ENCODE assay signal across 16 cellular contexts in genomic region chr1:40255231-40255630, GRCh38. TPM values are rescaled to one million over a fixed set of nuclear protein-coding genes. Genes with fewer than 3 reads are reported as not detected.
DNase-seq lines count a peak whose midpoint lies in the region; ATAC-seq and TF ChIP-seq lines count a peak whose summit lies in the region.
"Had no signal": no experiment of that assay in that cellular context is flagged by ENCODE, and none has a peak within 500 bp of the region (broad histone marks: within the 10 kb centered on the region; RNA-seq: fewer than 3 reads in every experiment).

No MANE protein-coding gene starts in this region.

- H3K27ac ChIP-seq in neural progenitor cell: no peak overlapping the region

- H3K27ac Mint-ChIP-seq in natural killer cell treated with Interleukin-12 subunit alpha and Interleukin-12 subunit beta and Interleukin-15 and Interleukin-18, amount 100 ng/mL, for 72 hours: peak overlapping the region; percentile 13 to 62
- H3K27ac Mint-ChIP-seq in natural killer cell (no peak overlapping the region), neural progenitor cell (no peak overlapping the region)
- peak overlapping the region; percentile 42 for H3K27ac Mint-ChIP-seq in activated T-helper 2 cell treated with anti-CD3 and anti-CD28 coated beads, Interferon-gamma antibody, Interleukin-2, Interleukin-4, amounts not matched to agents 10 μg/mL and 5 μg/mL and 100 μg/mL, durations not matched to agents 14 hours and 24 hours and 36 hours
- no peak overlapping the region for H3K27ac Mint-ChIP-seq in stimulated activated naive CD8-positive, alpha-beta T cell treated with anti-CD3 and anti-CD28 coated beads, Interleukin-15, amount 100 ng/mL, for 72 hours
- H3K27ac Mint-ChIP-seq: B cell, HFFc6 had no signal

- H4K20me1 ChIP-seq in neural progenitor cell (ENCODE audit: low read depth): no peaks in the 10 kb centered on the region

- peak overlapping the region; percentile 24 for H3K4me3 Mint-ChIP-seq in natural killer cell treated with Interleukin-12 subunit alpha and Interleukin-12 subunit beta and Interleukin-15 and Interleukin-18, amount 100 ng/mL, for 72 hours
- H3K4me3 Mint-ChIP-seq in natural killer cell (no peak overlapping the region), neural progenitor cell (peak overlapping the region; percentile 30)
- no peak overlapping the region for H3K4me3 Mint-ChIP-seq in activated T-helper 2 cell treated with anti-CD3 and anti-CD28 coated beads, Interferon-gamma antibody, Interleukin-2, Interleukin-4, amounts not matched to agents 10 μg/mL and 5 μg/mL and 100 μg/mL, durations not matched to agents 14 hours and 24 hours and 36 hours (ENCODE audit: low read depth)
- H3K4me3 Mint-ChIP-seq in stimulated activated naive CD8-positive, alpha-beta T cell treated with anti-CD3 and anti-CD28 coated beads, Interleukin-15, amount 100 ng/mL, for 72 hours: no peak overlapping the region

- no peaks in the 10 kb centered on the region for H3K27me3 Mint-ChIP-seq in natural killer cell treated with Interleukin-12 subunit alpha and Interleukin-12 subunit beta and Interleukin-15 and Interleukin-18, amount 100 ng/mL, for 72 hours
- H3K27me3 Mint-ChIP-seq in natural killer cell (ENCODE audit: low read depth in 2 of 2) (no peaks in the 10 kb centered on the region), neural progenitor cell (ENCODE audit: insufficient read depth, low read depth) (peaks cover 2% of the 10 kb centered on the region)
- no peaks in the 10 kb centered on the region for H3K27me3 Mint-ChIP-seq in activated T-helper 2 cell treated with anti-CD3 and anti-CD28 coated beads, Interferon-gamma antibody, Interleukin-2, Interleukin-4, amounts not matched to agents 10 μg/mL and 5 μg/mL and 100 μg/mL, durations not matched to agents 14 hours and 24 hours and 36 hours (ENCODE audit: low read depth)
- H3K27me3 Mint-ChIP-seq in stimulated activated naive CD8-positive, alpha-beta T cell treated with anti-CD3 and anti-CD28 coated beads, Interleukin-15, amount 100 ng/mL, for 72 hours: no peaks in the 10 kb centered on the region
- H3K27me3 Mint-ChIP-seq: B cell; CD4-positive, alpha-beta memory T cell had no signal

- no peak overlapping the region for H3K4me2 ChIP-seq in neural progenitor cell

- H3K36me3 ChIP-seq in neural progenitor cell: no peaks in the 10 kb centered on the region

- peaks cover 4% of the 10 kb centered on the region for H3K4me1 ChIP-seq in neural progenitor cell
- H3K4me1 ChIP-seq: Caco-2 had no signal

- peaks cover 23 to 25% of the 10 kb centered on the region in 2 donors for H3K4me1 Mint-ChIP-seq in natural killer cell treated with Interleukin-12 subunit alpha and Interleukin-12 subunit beta and Interleukin-15 and Interleukin-18, amount 100 ng/mL, for 72 hours (ENCODE audit: low read depth in 2 of 2)
- H3K4me1 Mint-ChIP-seq in natural killer cell (peaks cover 25 to 26% of the 10 kb centered on the region in 2 donors), neural progenitor cell (peaks cover 14% of the 10 kb centered on the region)
- H3K4me1 Mint-ChIP-seq in activated T-helper 2 cell treated with anti-CD3 and anti-CD28 coated beads, Interferon-gamma antibody, Interleukin-2, Interleukin-4, amounts not matched to agents 10 μg/mL and 5 μg/mL and 100 μg/mL, durations not matched to agents 14 hours and 24 hours and 36 hours (ENCODE audit: low read depth): peaks cover 31% of the 10 kb centered on the region
- peaks cover 22% of the 10 kb centered on the region for H3K4me1 Mint-ChIP-seq in stimulated activated naive CD8-positive, alpha-beta T cell treated with anti-CD3 and anti-CD28 coated beads, Interleukin-15, amount 100 ng/mL, for 72 hours

- H3K27me3 ChIP-seq in neural progenitor cell: no peaks in the 10 kb centered on the region

- H3K36me3 Mint-ChIP-seq in natural killer cell treated with Interleukin-12 subunit alpha and Interleukin-12 subunit beta and Interleukin-15 and Interleukin-18, amount 100 ng/mL, for 72 hours: peaks cover 6% of the 10 kb centered on the region
- no peaks in the 10 kb centered on the region for H3K36me3 Mint-ChIP-seq in natural killer cell
- H3K36me3 Mint-ChIP-seq in activated T-helper 2 cell treated with anti-CD3 and anti-CD28 coated beads, Interferon-gamma antibody, Interleukin-2, Interleukin-4, amounts not matched to agents 10 μg/mL and 5 μg/mL and 100 μg/mL, durations not matched to agents 14 hours and 24 hours and 36 hours (ENCODE audit: low read depth): peaks cover 20% of the 10 kb centered on the region
- peaks cover 2% of the 10 kb centered on the region for H3K36me3 Mint-ChIP-seq in neural progenitor cell

- TF ChIP-seq CTCF in natural killer cell (IDR thresholded peaks at IDR 0.05) (no peak), neural progenitor cell (IDR thresholded peaks at IDR 0.05) (no peak)

- H3K9ac ChIP-seq in neural progenitor cell: no peak overlapping the region

- no peak overlapping the region for H2AFZ ChIP-seq in neural progenitor cell (replicated peaks)

- ATAC-seq in natural killer cell treated with Interleukin-12 subunit alpha and Interleukin-12 subunit beta and Interleukin-15 and Interleukin-18, amount 100 ng/mL, for 72 hours: no peak
- ATAC-seq in natural killer cell (no peak), GM18861 (IDR thresholded peaks at IDR 0.05; ENCODE audit: unreplicated experiment) (no peak)
- no peak for ATAC-seq in stimulated activated naive CD8-positive, alpha-beta T cell treated with anti-CD3 and anti-CD28 coated beads, Interleukin-15, amount 100 ng/mL, for 72 hours

- H3K9me3 Mint-ChIP-seq in natural killer cell treated with Interleukin-12 subunit alpha and Interleukin-12 subunit beta and Interleukin-15 and Interleukin-18, amount 100 ng/mL, for 72 hours: no peaks in the 10 kb centered on the region
- H3K9me3 Mint-ChIP-seq in natural killer cell (no peaks in the 10 kb centered on the region), neural progenitor cell (no peaks in the 10 kb centered on the region)
- no peaks in the 10 kb centered on the region for H3K9me3 Mint-ChIP-seq in activated T-helper 2 cell treated with anti-CD3 and anti-CD28 coated beads, Interferon-gamma antibody, Interleukin-2, Interleukin-4, amounts not matched to agents 10 μg/mL and 5 μg/mL and 100 μg/mL, durations not matched to agents 14 hours and 24 hours and 36 hours
- H3K9me3 Mint-ChIP-seq in stimulated activated naive CD8-positive, alpha-beta T cell treated with anti-CD3 and anti-CD28 coated beads, Interleukin-15, amount 100 ng/mL, for 72 hours: no peaks in the 10 kb centered on the region
- H3K9me3 Mint-ChIP-seq: CD4-positive, alpha-beta memory T cell; HFFc6 had no signal

- no peak overlapping the region for H3K4me3 ChIP-seq in neural progenitor cell
- H3K4me3 ChIP-seq: HAP-1 had no signal

- H3F3A ChIP-seq in neural progenitor cell (ENCODE audit: low read depth): peaks cover 15% of the 10 kb centered on the region

- H3K79me2 ChIP-seq in neural progenitor cell (ENCODE audit: low read depth): peaks cover 41% of the 10 kb centered on the region

- H3K9me3 ChIP-seq in neural progenitor cell (ENCODE audit: low read depth): no peaks in the 10 kb centered on the region
- H3K9me3 ChIP-seq: Caco-2, HAP-1 had no signal

- no peak for DNase-seq in natural killer cell treated with Interleukin-12 subunit alpha and Interleukin-12 subunit beta and Interleukin-15 and Interleukin-18, amount 100 ng/mL, for 72 hours (ENCODE audit: low spot score)
- no peak for DNase-seq in natural killer cell
- DNase-seq in activated T-helper 2 cell treated with anti-CD3 and anti-CD28 coated beads, Interferon-gamma antibody, Interleukin-2, Interleukin-4, amounts not matched to agents 10 μg/mL and 5 μg/mL and 100 μg/mL, durations not matched to agents 14 hours and 24 hours and 36 hours (ENCODE audit: low spot score): no peak
- DNase-seq in neural progenitor cell (ENCODE audit: low spot score): no peak
- DNase-seq in NCI-H187 treated with DMSO at 0.1 percent for 48 hours (lab: John Stamatoyannopoulos, UW): no peak
- DNase-seq in stimulated activated naive CD8-positive, alpha-beta T cell treated with anti-CD3 and anti-CD28 coated beads, Interleukin-15, amount 100 ng/mL, for 72 hours: no peak
- DNase-seq: C1 segment of cervical spinal cord; Caco-2; CD4-positive, alpha-beta memory T cell; DND-41; GDM1; GOT3; HFFc6 had no signal

- intact Hi-C loops in natural killer cell (cut with micrococcal nuclease): loop anchor here (5.0 kb wide), 3 partner anchors 62 to 147 kb away; partner anchors contain the start of genes COL9A2 and RLF
- intact Hi-C loops in activated T-helper 2 cell treated with anti-CD3 and anti-CD28 coated beads, Interferon-gamma antibody, Interleukin-2, Interleukin-4, amounts not matched to agents 10 μg/mL and 5 μg/mL and 100 μg/mL, durations not matched to agents 14 hours and 24 hours and 36 hours (cut with micrococcal nuclease): loop anchor here (5.0 kb wide), 1 partner anchor 62 kb away; the partner anchor contains the start of gene COL9A2

RNA-seq across cellular contexts. Expression of gene ZMPSTE24, which starts 2.8 kb away (rescaled TPM):
- 10 to 100 TPM; 36.9 to 38.5 TPM for total RNA-seq in natural killer cell treated with Interleukin-12 subunit alpha and Interleukin-12 subunit beta and Interleukin-15 and Interleukin-18, amount 100 ng/mL, for 72 hours
- 10 to 100 TPM; 15.3 to 19.5 (median 19.3) TPM for total RNA-seq in natural killer cell
- total RNA-seq in activated T-helper 2 cell treated with anti-CD3 and anti-CD28 coated beads, Interferon-gamma antibody, Interleukin-2, Interleukin-4, amounts not matched to agents 10 μg/mL and 5 μg/mL and 100 μg/mL, durations not matched to agents 14 hours and 24 hours and 36 hours: 48.2 TPM in 2 replicates
- 26.9 and 38.0 TPM in 2 replicates for total RNA-seq in neural progenitor cell (ENCODE audit: low replicate concordance)

RNA-seq across cellular contexts. Expression of gene TMCO2, which starts 7.5 kb away (rescaled TPM):
- total RNA-seq in natural killer cell treated with Interleukin-12 subunit alpha and Interleukin-12 subunit beta and Interleukin-15 and Interleukin-18, amount 100 ng/mL, for 72 hours: not detected
- total RNA-seq in natural killer cell (not detected), neural progenitor cell (ENCODE audit: low replicate concordance) (not detected in 2 replicates)
- total RNA-seq in activated T-helper 2 cell treated with anti-CD3 and anti-CD28 coated beads, Interferon-gamma antibody, Interleukin-2, Interleukin-4, amounts not matched to agents 10 μg/mL and 5 μg/mL and 100 μg/mL, durations not matched to agents 14 hours and 24 hours and 36 hours: not detected in 2 replicates
- total RNA-seq: B cell, Caco-2, HFFc6 had no signal

Comparison
In these comparisons a context has a peak if more than half of its experiments do, and no peak if none do; other contexts are left out.
1. H3K27ac Mint-ChIP-seq: peak in natural killer cell treated with Interleukin-12 subunit alpha and Interleukin-12 subunit beta and Interleukin-15 and Interleukin-18, amount 100 ng/mL, for 72 hours (2 of 2) and activated T-helper 2 cell treated with anti-CD3 and anti-CD28 coated beads, Interferon-gamma antibody, Interleukin-2, Interleukin-4, amounts not matched to agents 10 μg/mL and 5 μg/mL and 100 μg/mL, durations not matched to agents 14 hours and 24 hours and 36 hours (single experiment); none in natural killer cell (0 of 2), neural progenitor cell (single experiment) and stimulated activated naive CD8-positive, alpha-beta T cell treated with anti-CD3 and anti-CD28 coated beads, Interleukin-15, amount 100 ng/mL, for 72 hours (0 of 2).
2. H3K4me3 Mint-ChIP-seq: peak in natural killer cell treated with Interleukin-12 subunit alpha and Interleukin-12 subunit beta and Interleukin-15 and Interleukin-18, amount 100 ng/mL, for 72 hours (single experiment) and neural progenitor cell (single experiment); none in natural killer cell (single experiment), activated T-helper 2 cell treated with anti-CD3 and anti-CD28 coated beads, Interferon-gamma antibody, Interleukin-2, Interleukin-4, amounts not matched to agents 10 μg/mL and 5 μg/mL and 100 μg/mL, durations not matched to agents 14 hours and 24 hours and 36 hours (single experiment) and stimulated activated naive CD8-positive, alpha-beta T cell treated with anti-CD3 and anti-CD28 coated beads, Interleukin-15, amount 100 ng/mL, for 72 hours (0 of 2).